Comparison of ENCODE assay signal across 1 cellular context in genomic region chr12:52248541-52249035, GRCh38.
A peak's percentile ranks its signal among the peaks of the same experiment; 100 is the strongest.
TF ChIP-seq lines count a peak whose summit lies in the region.

No MANE protein-coding gene starts in this region.

TF ChIP-seq in A549, 52 proteins besides CTCF, POLR2A, EP300 and RAD21:
- TF ChIP-seq JUN (IDR thresholded peaks at IDR 0.05) (peak in 1 of 2 experiments; percentile 40; a peak in 2 of 5 replicates), MAX (IDR thresholded peaks at IDR 0.05) (peak; percentile 54), KDM1A (IDR thresholded peaks at IDR 0.05; ENCODE audit: low read depth) (no peak), CHD2 (IDR thresholded peaks at IDR 0.05; ENCODE audit: low read length, partially characterized antibody) (no peak), TP53 (CRISPR knock-in tag; IDR thresholded peaks at IDR 0.05) (peak; percentile 72; the same call in 1 of the 2 replicates), E2F6 (IDR thresholded peaks at IDR 0.05; ENCODE audit: borderline replicate concordance, low read depth) (0 out of 2 replicates have a peak, but pooled peaks have one; percentile 38), PBX3 (IDR thresholded peaks at IDR 0.05) (peak; percentile 14; the same call in 1 of the 2 replicates), FOSL2 (IDR thresholded peaks at IDR 0.05) (no peak), FOSL2 (CRISPR knock-in tag; IDR thresholded peaks at IDR 0.05) (peak; percentile 16; the same call in 1 of the 2 replicates), FOSB (CRISPR knock-in tag; IDR thresholded peaks at IDR 0.05) (peak; percentile 63), USF2 (IDR thresholded peaks at IDR 0.05) (0 out of 2 replicates have a peak, but pooled peaks have one; percentile 6), MAFK (IDR thresholded peaks at IDR 0.05; ENCODE audit: partially characterized antibody) (no peak)
